Comparison of ENCODE assay signal across 21 cellular contexts in the genomic region with DNA sequence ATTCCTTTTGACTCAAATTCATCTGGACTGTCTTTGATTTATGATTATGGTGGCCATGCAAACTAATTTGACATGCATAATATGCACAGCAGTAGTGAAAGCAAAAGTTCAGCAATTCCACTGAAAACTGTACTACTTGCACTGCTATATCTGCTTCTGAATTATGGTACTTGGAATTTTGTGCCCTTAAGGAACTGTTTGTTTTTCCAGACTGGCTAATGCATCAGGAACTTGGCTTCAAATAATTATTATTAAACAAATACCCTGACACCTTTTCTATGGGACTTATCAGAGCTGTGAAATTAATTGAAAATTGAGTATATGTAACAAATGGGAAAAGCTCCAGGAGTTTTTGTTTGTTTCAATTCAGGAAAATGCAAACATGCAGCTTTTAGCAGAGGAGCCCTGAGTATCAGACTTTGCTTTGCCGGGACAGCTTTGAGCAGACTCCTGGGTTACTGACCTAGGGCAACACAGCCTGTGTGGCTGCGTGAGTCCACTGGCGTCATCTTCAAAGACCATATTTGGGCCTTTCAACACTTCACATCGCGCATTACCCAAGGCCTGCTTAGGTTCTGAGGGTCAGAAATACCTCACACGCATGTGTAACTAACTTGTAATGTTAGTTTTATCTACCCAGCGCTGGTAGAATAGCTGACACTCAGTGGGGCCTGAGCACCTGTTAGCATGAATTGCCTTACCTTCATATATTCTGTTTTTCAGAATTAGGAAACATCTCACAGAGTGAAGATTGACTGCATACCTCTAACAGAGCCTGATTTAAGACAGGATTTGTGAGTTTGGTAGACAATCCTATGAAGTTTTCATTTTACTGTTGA. TPM values are rescaled to one million over a fixed set of nuclear protein-coding genes. Genes with fewer than 3 reads are reported as not detected.
"Had no signal": no experiment of that assay in that cellular context is flagged by ENCODE, and none has a peak within 500 bp of the region (broad histone marks: within the 10 kb centered on the region; RNA-seq: fewer than 3 reads in every experiment).

No MANE protein-coding gene starts in this region.

- H3K4me3 ChIP-seq: ovary, SJCRH30, transverse colon had no signal

- H3K36me3 ChIP-seq: ovary, SJCRH30, transverse colon had no signal

- ATAC-seq: activated CD8-positive, alpha-beta T cell treated with anti-CD3 and anti-CD28 coated beads, Interleukin-2, amount 10 ng/mL, durations not matched to agents 7 days and 5 days; activated naive CD4-positive, alpha-beta T cell treated with anti-CD3 and anti-CD28 coated beads, Interleukin-2, amount 50 U/mL, for 72 hours; activated T-cell treated with anti-CD3 and anti-CD28 coated beads, Interleukin-2, amount 50 U/mL, for 72 hours; effector memory CD8-positive, alpha-beta T cell; stimulated activated naive B cell treated with anti-CD40 and anti-IgM and Interleukin-4, amounts not matched to agents 10 μg/mL and 1 μg/mL and 100 μg/mL, for 72 hours had no signal

- H3K9me3 ChIP-seq: ovary, SJCRH30, transverse colon had no signal

- H3K4me1 ChIP-seq: SJCRH30 had no signal

- H3K27me3 ChIP-seq: ovary, transverse colon had no signal

- FAIRE-seq: frontal cortex had no signal

- DNase-seq: activated B cell treated with CpG ODN at 0.5 μM for 24 hours; activated CD4-positive, alpha-beta T cell treated with anti-CD3 and anti-CD28 coated beads, Interleukin-2, amount 10 ng/mL, durations not matched to agents 24 days and 14 days; activated CD8-positive, alpha-beta memory T cell treated with anti-CD3 and anti-CD28 coated beads, Interleukin-2, amount 50 U/mL, for 48 hours; activated CD8-positive, alpha-beta T cell treated with anti-CD3 and anti-CD28 coated beads, Interleukin-2, amount 10 ng/mL, durations not matched to agents 7 days and 5 days; activated gamma-delta T cell; activated T-cell treated with anti-CD3 and anti-CD28 coated beads, Interleukin-2, amount 50 U/mL, for 72 hours; amygdala; effector memory CD8-positive, alpha-beta T cell; head of caudate nucleus; ovary; SJCRH30; stimulated activated CD4-positive, alpha-beta T cell treated with anti-CD3 and anti-CD28 coated beads, Interleukin-2, amount 100 ng/mL, for 48 hours; stimulated activated naive B cell treated with anti-CD40 and anti-IgM and Interleukin-4, amounts not matched to agents 10 μg/mL and 1 μg/mL and 100 μg/mL, for 72 hours; substantia nigra; T-helper 2 cell; transverse colon had no signal

- H3K27ac ChIP-seq: ovary, SJCRH30, transverse colon had no signal

RNA-seq across cellular contexts. Expression of gene CFAP221, which starts 35.4 kb away (rescaled TPM):
- total RNA-seq: activated B cell treated with CpG ODN at 0.5 μM for 24 hours; activated CD4-positive, alpha-beta T cell treated with anti-CD3 and anti-CD28 coated beads, Interleukin-2, amount 10 ng/mL, durations not matched to agents 24 days and 14 days; activated CD8-positive, alpha-beta T cell treated with anti-CD3 and anti-CD28 coated beads, Interleukin-2, amount 10 ng/mL, durations not matched to agents 7 days and 5 days; activated naive CD4-positive, alpha-beta T cell treated with anti-CD3 and anti-CD28 coated beads, Interleukin-2, amount 50 U/mL, for 72 hours; activated T-cell treated with anti-CD3 and anti-CD28 coated beads, Interleukin-2, amount 50 U/mL, for 72 hours; fibroblast of lung; myocyte; SJCRH30; transverse colon had no signal

RNA-seq across cellular contexts. Expression of gene SCTR, which starts 55.4 kb away (rescaled TPM):
- total RNA-seq: activated B cell treated with CpG ODN at 0.5 μM for 24 hours; activated CD4-positive, alpha-beta T cell treated with anti-CD3 and anti-CD28 coated beads, Interleukin-2, amount 10 ng/mL, durations not matched to agents 24 days and 14 days; activated CD8-positive, alpha-beta T cell treated with anti-CD3 and anti-CD28 coated beads, Interleukin-2, amount 10 ng/mL, durations not matched to agents 7 days and 5 days; activated naive CD4-positive, alpha-beta T cell treated with anti-CD3 and anti-CD28 coated beads, Interleukin-2, amount 50 U/mL, for 72 hours; activated T-cell treated with anti-CD3 and anti-CD28 coated beads, Interleukin-2, amount 50 U/mL, for 72 hours; fibroblast of lung; myocyte; neural crest cell; SJCRH30; transverse colon had no signal
- polyA plus RNA-seq: fibroblast of lung had no signal
